17 cellular contexts compared by ENCODE assay signal in the genomic region with DNA sequence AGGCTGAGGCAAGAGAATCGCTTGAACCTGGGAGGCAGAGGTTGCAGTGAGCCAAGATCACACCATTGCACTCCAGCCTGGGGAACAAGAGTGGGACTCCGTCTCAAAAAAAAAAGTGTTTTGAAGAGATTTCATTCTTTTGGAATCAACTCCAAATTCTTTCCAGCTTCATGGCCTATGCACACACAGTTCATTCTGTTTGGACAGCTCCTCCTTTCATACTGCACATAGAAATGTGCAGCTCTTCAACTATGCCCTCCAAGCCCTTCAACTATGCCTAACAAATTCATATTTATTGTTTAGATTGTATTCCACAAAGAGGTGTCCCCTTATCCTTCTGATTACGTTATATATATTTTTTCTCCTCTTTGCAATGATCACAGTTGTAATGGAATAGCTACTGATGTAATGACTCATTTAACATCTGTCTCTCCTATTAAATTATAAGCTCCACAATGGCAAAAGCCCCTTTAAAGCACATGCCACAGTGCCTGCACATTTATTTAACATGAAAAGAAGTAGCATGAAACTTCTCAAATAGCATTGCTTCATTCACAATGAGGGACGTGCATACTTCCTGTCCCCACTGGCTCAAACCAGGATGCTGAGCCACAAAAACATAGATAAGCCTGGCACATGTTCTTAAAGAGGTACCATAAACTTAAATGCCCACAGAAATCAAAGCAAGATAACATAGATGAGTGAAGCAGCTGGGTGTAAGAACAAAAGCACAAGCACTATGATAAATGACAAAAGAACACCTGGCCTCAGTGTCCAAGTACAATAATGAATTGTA. TPM values are rescaled to one million over a fixed set of nuclear protein-coding genes. Genes with fewer than 3 reads are reported as not detected.
DNase-seq lines count a peak whose midpoint lies in the region; ATAC-seq and TF ChIP-seq lines count a peak whose summit lies in the region.
"Had no signal": no experiment of that assay in that cellular context is flagged by ENCODE, and none has a peak within 500 bp of the region (broad histone marks: within the 10 kb centered on the region; RNA-seq: fewer than 3 reads in every experiment).

No MANE protein-coding gene starts in this region.

- H3K4me1 ChIP-seq in Loucy (ENCODE audit: insufficient read depth, low read length, poor library complexity, severe bottlenecking): peaks cover 40% of the 10 kb centered on the region
- H3K4me1 ChIP-seq in naive thymus-derived CD4-positive, alpha-beta T cell (ENCODE audit: control insufficient read depth in 2 of 2, insufficient read depth in 2 of 2, low read length in 2 of 2): peaks cover 11 to 13% of the 10 kb centered on the region in 2 donors

- H3K27me3 Mint-ChIP-seq in activated CD8-positive, alpha-beta T cell treated with anti-CD3 and anti-CD28 coated beads, Interleukin-2, amount 10 ng/mL, durations not matched to agents 7 days and 5 days (ENCODE audit: low read depth): no peaks in the 10 kb centered on the region
- no peaks in the 10 kb centered on the region for H3K27me3 Mint-ChIP-seq in naive thymus-derived CD4-positive, alpha-beta T cell
- H3K27me3 Mint-ChIP-seq: naive B cell had no signal

- peak overlapping the region; percentile 53 for H3K4me2 ChIP-seq in Loucy (ENCODE audit: low read depth, low read length, poor library complexity, severe bottlenecking)
- H3K4me2 ChIP-seq: PC-9 had no signal

- H3K36me3 ChIP-seq in Loucy (ENCODE audit: insufficient read depth, low read length): peaks cover 11% of the 10 kb centered on the region; the same call in 1 of the 2 replicates
- peaks cover 0 to 14% (median 0%) of the 10 kb centered on the region in 3 experiments for H3K36me3 ChIP-seq in naive thymus-derived CD4-positive, alpha-beta T cell (ENCODE audit: control insufficient read depth in 2 of 3, insufficient read depth in 3 of 3, low read length in 3 of 3)

- H3F3A ChIP-seq in Loucy (ENCODE audit: low read depth): peaks cover 5% of the 10 kb centered on the region; the same call in 1 of the 2 replicates

- no peaks in the 10 kb centered on the region for H3K9me3 ChIP-seq in Loucy (ENCODE audit: insufficient read depth, low read depth, low read length)
- no peaks in the 10 kb centered on the region for H3K9me3 ChIP-seq in naive thymus-derived CD4-positive, alpha-beta T cell (ENCODE audit: control insufficient read depth in 2 of 3, low read length in 3 of 3)
- H3K9me3 ChIP-seq: upper lobe of right lung had no signal

- H3K36me3 Mint-ChIP-seq in activated CD8-positive, alpha-beta T cell treated with anti-CD3 and anti-CD28 coated beads, Interleukin-2, amount 10 ng/mL, durations not matched to agents 7 days and 5 days (ENCODE audit: low read depth): peaks cover 12% of the 10 kb centered on the region
- H3K36me3 Mint-ChIP-seq in naive thymus-derived CD4-positive, alpha-beta T cell: peaks cover 7 to 12% (median 11%) of the 10 kb centered on the region in 5 donors

- no peak overlapping the region for H3K4me3 Mint-ChIP-seq in activated CD8-positive, alpha-beta T cell treated with anti-CD3 and anti-CD28 coated beads, Interleukin-2, amount 10 ng/mL, durations not matched to agents 7 days and 5 days
- peak overlapping the region in 2 of 10 donors; percentile 22 to 38 for H3K4me3 Mint-ChIP-seq in naive thymus-derived CD4-positive, alpha-beta T cell
- H3K4me3 Mint-ChIP-seq: activated T-helper 1 cell treated with anti-CD3 and anti-CD28 coated beads, Interleukin-12 subunit alpha, Interleukin-12 subunit beta, Interleukin-2, Interleukin-4 antibody, amounts not matched to agents 30 ng/mL and 10 ng/mL and 1 ng/mL, durations not matched to agents 14 hours and 24 hours and 36 hours; CD14-positive monocyte had no signal

- H3K9me3 Mint-ChIP-seq in activated CD8-positive, alpha-beta T cell treated with anti-CD3 and anti-CD28 coated beads, Interleukin-2, amount 10 ng/mL, durations not matched to agents 7 days and 5 days (ENCODE audit: insufficient read depth): no peaks in the 10 kb centered on the region
- no peaks in the 10 kb centered on the region for H3K9me3 Mint-ChIP-seq in naive thymus-derived CD4-positive, alpha-beta T cell
- H3K9me3 Mint-ChIP-seq: activated T-helper 1 cell treated with anti-CD3 and anti-CD28 coated beads, Interleukin-12 subunit alpha, Interleukin-12 subunit beta, Interleukin-2, Interleukin-4 antibody, amounts not matched to agents 30 ng/mL and 10 ng/mL and 1 ng/mL, durations not matched to agents 14 hours and 24 hours and 36 hours; CD14-positive monocyte; naive B cell had no signal

- peak; percentile 23 for DNase-seq in G401 (ENCODE audit: low spot score)
- DNase-seq in activated CD8-positive, alpha-beta T cell treated with anti-CD3 and anti-CD28 coated beads, Interleukin-2, amount 10 ng/mL, durations not matched to agents 7 days and 5 days: peak; percentile 39
- no peak for DNase-seq in naive thymus-derived CD4-positive, alpha-beta T cell
- no peak for DNase-seq in NCI-H1092 (lab: John Stamatoyannopoulos, UW)
- DNase-seq in GM03348 (ENCODE audit: low spot score): no peak
- DNase-seq in SW480 (ENCODE audit: low spot score): no peak
- DNase-seq: aorta; dorsolateral prefrontal cortex; naive B cell; PC-9; right cardiac atrium; stimulated activated CD4-positive, alpha-beta T cell treated with anti-CD3 and anti-CD28 coated beads, Interleukin-2, amount 100 ng/mL, for 48 hours; upper lobe of right lung had no signal

- no peak for TF ChIP-seq CTCF in Loucy (conservative IDR thresholded peaks at IDR 0.05; ENCODE audit: low read length)

- ATAC-seq in activated CD8-positive, alpha-beta T cell treated with anti-CD3 and anti-CD28 coated beads, Interleukin-2, amount 10 ng/mL, durations not matched to agents 7 days and 5 days: no peak
- no peak for ATAC-seq in naive thymus-derived CD4-positive, alpha-beta T cell
- ATAC-seq: right cardiac atrium, upper lobe of right lung had no signal

- in situ Hi-C loops in G401 (cut with HindIII; ENCODE audit: low sequenced_read_pairs): no loop called here

- POLR2A ChIA-PET in activated CD8-positive, alpha-beta T cell treated with anti-CD3 and anti-CD28 coated beads, Interleukin-2, amount 10 ng/mL, durations not matched to agents 7 days and 5 days (lab: Charles Lee): no interaction called here
- POLR2A ChIA-PET in naive thymus-derived CD4-positive, alpha-beta T cell (lab: Charles Lee): interaction anchor here (0.6 to 0.7 kb wide), 3 partner anchors 22 to 1698 kb away, joined by 3 to 5 read pairs (median 4); no protein-coding TSS in a partner anchor

- H3K27ac ChIP-seq in naive thymus-derived CD4-positive, alpha-beta T cell (ENCODE audit: low read depth, low read length): no peak overlapping the region
- H3K27ac ChIP-seq: HL-60, PC-9, upper lobe of right lung had no signal

- no peak overlapping the region for H2AFZ ChIP-seq in Loucy (ENCODE audit: low read length)
- H2AFZ ChIP-seq: PC-9 had no signal

- H3K27ac Mint-ChIP-seq in activated CD8-positive, alpha-beta T cell treated with anti-CD3 and anti-CD28 coated beads, Interleukin-2, amount 10 ng/mL, durations not matched to agents 7 days and 5 days: no peak overlapping the region
- H3K27ac Mint-ChIP-seq in naive thymus-derived CD4-positive, alpha-beta T cell: peak overlapping the region in 5 of 9 donors; percentile 15 to 73 (median 52)
- H3K27ac Mint-ChIP-seq: activated T-helper 1 cell treated with anti-CD3 and anti-CD28 coated beads, Interleukin-12 subunit alpha, Interleukin-12 subunit beta, Interleukin-2, Interleukin-4 antibody, amounts not matched to agents 30 ng/mL and 10 ng/mL and 1 ng/mL, durations not matched to agents 14 hours and 24 hours and 36 hours had no signal

- H3K9me2 ChIP-seq in Loucy (replicated peaks; ENCODE audit: low read depth, low read length): no peaks in the 10 kb centered on the region

- no peak overlapping the region for H3K9ac ChIP-seq in Loucy (ENCODE audit: low read depth, low read length, poor library complexity, severe bottlenecking)

- peaks cover 15% of the 10 kb centered on the region for H4K20me1 ChIP-seq in Loucy (ENCODE audit: insufficient read depth, low read length, poor library complexity, severe bottlenecking)

- H3K27me3 ChIP-seq in Loucy (ENCODE audit: insufficient read depth, low read length, poor library complexity, severe bottlenecking): no peaks in the 10 kb centered on the region
- no peaks in the 10 kb centered on the region for H3K27me3 ChIP-seq in naive thymus-derived CD4-positive, alpha-beta T cell (ENCODE audit: control insufficient read depth in 2 of 2, insufficient read depth in 2 of 2, low read length in 2 of 2)
- H3K27me3 ChIP-seq: dorsolateral prefrontal cortex, upper lobe of right lung had no signal

- intact Hi-C loops in naive thymus-derived CD4-positive, alpha-beta T cell (cut with micrococcal nuclease): no loop called here

- H3K4me3 ChIP-seq in Loucy (ENCODE audit: low read length, poor library complexity, severe bottlenecking): peak overlapping the region; percentile 42
- no peak overlapping the region for H3K4me3 ChIP-seq in naive thymus-derived CD4-positive, alpha-beta T cell (ENCODE audit: low read length)
- H3K4me3 ChIP-seq: PC-9, upper lobe of right lung had no signal

- peaks cover 33% of the 10 kb centered on the region for H3K4me1 Mint-ChIP-seq in activated CD8-positive, alpha-beta T cell treated with anti-CD3 and anti-CD28 coated beads, Interleukin-2, amount 10 ng/mL, durations not matched to agents 7 days and 5 days (ENCODE audit: low read depth)
- peaks cover 33 to 51% (median 39%) of the 10 kb centered on the region in 7 donors for H3K4me1 Mint-ChIP-seq in naive thymus-derived CD4-positive, alpha-beta T cell

- peaks cover 26% of the 10 kb centered on the region for H3K79me2 ChIP-seq in Loucy (ENCODE audit: insufficient read depth, low read length)

- CTCF ChIA-PET in activated CD8-positive, alpha-beta T cell treated with anti-CD3 and anti-CD28 coated beads, Interleukin-2, amount 10 ng/mL, durations not matched to agents 7 days and 5 days (lab: Charles Lee): interaction anchor here (0.7 to 1.5 kb wide), 3 partner anchors 25 to 113 kb away, joined by 3 to 16 read pairs (median 3); no protein-coding TSS in a partner anchor
- CTCF ChIA-PET in naive thymus-derived CD4-positive, alpha-beta T cell (lab: Charles Lee): interaction anchor here (0.9 to 1.1 kb wide), 2 partner anchors 22 to 24 kb away, joined by 3 read pairs; no protein-coding TSS in a partner anchor

RNA-seq across cellular contexts. Expression of gene TP53BP1, which starts 4.0 kb away (rescaled TPM):
- total RNA-seq in G401 (2014; rRNA removed; shearing (Covaris generic)): 79.1 and 84.7 TPM in 2 replicates
- 10 to 100 TPM; 24.3 to 27.3 TPM for total RNA-seq in activated CD8-positive, alpha-beta T cell treated with anti-CD3 and anti-CD28 coated beads, Interleukin-2, amount 10 ng/mL, durations not matched to agents 7 days and 5 days
- 10 to 100 TPM; 34.5 to 41.6 (median 40.6) TPM for total RNA-seq in naive thymus-derived CD4-positive, alpha-beta T cell
- polyA plus RNA-seq in naive thymus-derived CD4-positive, alpha-beta T cell: 10 to 100 TPM in 1 of 2 donors, 1 to 10 TPM in 1; 9.3 to 13.5 TPM

RNA-seq across cellular contexts. Expression of gene MAP1A, which starts 28.4 kb away (rescaled TPM):
- 10.0 and 16.4 TPM in 2 replicates for total RNA-seq in G401 (2014; rRNA removed; shearing (Covaris generic))
- 1 to 10 TPM; 5.3 to 5.6 TPM for total RNA-seq in activated CD8-positive, alpha-beta T cell treated with anti-CD3 and anti-CD28 coated beads, Interleukin-2, amount 10 ng/mL, durations not matched to agents 7 days and 5 days
- 10 to 100 TPM in 1 of 5 experiments, 1 to 10 TPM in 2, under 1 TPM in 2; 0.30 to 13.6 (median 1.4) TPM for total RNA-seq in naive thymus-derived CD4-positive, alpha-beta T cell
- polyA plus RNA-seq in naive thymus-derived CD4-positive, alpha-beta T cell: under 1 TPM; 0.22 to 0.24 TPM

Comparison
In these comparisons a context has a peak if more than half of its experiments do, and no peak if none do; other contexts are left out.
1. DNase-seq: peak in G401 (single experiment) and activated CD8-positive, alpha-beta T cell treated with anti-CD3 and anti-CD28 coated beads, Interleukin-2, amount 10 ng/mL, durations not matched to agents 7 days and 5 days (single experiment); none in naive thymus-derived CD4-positive, alpha-beta T cell (0 of 9), NCI-H1092 (single experiment), GM03348 (single experiment) and SW480 (single experiment).